In the genomic region with DNA sequence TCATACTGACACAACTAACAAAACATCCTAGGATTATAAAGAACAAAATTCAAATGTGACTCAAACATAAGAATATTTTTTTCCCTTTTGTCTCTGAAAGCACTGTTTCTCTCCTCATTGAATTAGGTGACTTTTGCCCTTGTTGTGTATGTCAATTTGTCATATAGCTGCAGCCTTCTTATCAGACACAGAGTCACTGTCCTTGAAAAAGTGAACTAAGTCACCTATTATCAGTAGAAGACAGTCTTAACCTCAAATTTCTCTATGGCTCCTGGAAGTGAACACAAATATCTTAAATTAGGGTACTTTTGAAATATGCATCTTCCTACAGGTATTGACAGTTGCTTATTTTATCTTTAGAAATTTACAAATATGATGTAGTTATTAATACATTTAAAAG, we compare ENCODE assay signal across 29 cellular contexts.
"Had no signal": no experiment of that assay in that cellular context is flagged by ENCODE, and none has a peak within 500 bp of the region (broad histone marks: within the 10 kb centered on the region; RNA-seq: fewer than 3 reads in every experiment).

No MANE protein-coding gene starts in this region.

- H3K4me3 ChIP-seq: ovary, psoas muscle, right lobe of liver, sigmoid colon, stomach, thoracic aorta, thyroid gland, tibial nerve, upper lobe of left lung had no signal

- H3K27me3 ChIP-seq: neutrophil, ovary, right lobe of liver, sigmoid colon, stomach, thyroid gland, tibial nerve, upper lobe of left lung had no signal

- H3K27ac Mint-ChIP-seq: natural killer cell; nephron; progenitor cell of endocrine pancreas; stimulated activated effector memory CD8-positive, alpha-beta T cell treated with anti-CD3 and anti-CD28 coated beads, Interleukin-12 subunit alpha, Interleukin-12 subunit beta, amount 100 ng/mL, for 72 hours; stimulated activated naive B cell treated with anti-CD40 and anti-IgM and Interleukin-4, amounts not matched to agents 10 μg/mL and 1 μg/mL and 100 μg/mL, for 72 hours; stimulated activated naive CD8-positive, alpha-beta T cell treated with anti-CD3 and anti-CD28 coated beads, Interleukin-15, Interleukin-2, amounts not matched to agents 100 ng/mL and 50 ng/mL, for 24 hours had no signal

- H3K9me3 ChIP-seq: neutrophil, ovary, psoas muscle, right lobe of liver, sigmoid colon, stomach, thoracic aorta, thyroid gland, tibial nerve, upper lobe of left lung had no signal

- H3K27ac ChIP-seq: neutrophil, ovary, parathyroid adenoma, psoas muscle, right lobe of liver, sigmoid colon, stomach, thoracic aorta, thyroid gland, tibial nerve, upper lobe of left lung had no signal

- H3K4me3 Mint-ChIP-seq: naive thymus-derived CD4-positive, alpha-beta T cell; natural killer cell; nephron; neural crest cell; stimulated activated effector memory CD8-positive, alpha-beta T cell treated with anti-CD3 and anti-CD28 coated beads, Interleukin-12 subunit alpha, Interleukin-12 subunit beta, amount 100 ng/mL, for 72 hours; stimulated activated naive B cell treated with anti-CD40 and anti-IgM and Interleukin-4, amounts not matched to agents 10 μg/mL and 1 μg/mL and 100 μg/mL, for 72 hours; stimulated activated naive CD8-positive, alpha-beta T cell treated with anti-CD3 and anti-CD28 coated beads, Interleukin-15, Interleukin-2, amounts not matched to agents 100 ng/mL and 50 ng/mL, for 24 hours had no signal

- H3K36me3 ChIP-seq: neutrophil, ovary, right lobe of liver, sigmoid colon, thoracic aorta, thyroid gland, upper lobe of left lung had no signal

- H3K4me1 Mint-ChIP-seq: naive thymus-derived CD4-positive, alpha-beta T cell; nephron; neural crest cell; stimulated activated naive B cell treated with anti-CD40 and anti-IgM and Interleukin-4, amounts not matched to agents 10 μg/mL and 1 μg/mL and 100 μg/mL, for 72 hours had no signal

- H3K4me1 ChIP-seq: parathyroid adenoma, psoas muscle, right lobe of liver, stomach, thyroid gland, tibial nerve, upper lobe of left lung had no signal

- H3K9me3 Mint-ChIP-seq: natural killer cell, nephron, neural crest cell had no signal

- DNase-seq: naive thymus-derived CD4-positive, alpha-beta T cell; natural killer cell; nucleus accumbens; ovary; posterior cingulate gyrus; psoas muscle; right cardiac atrium; right lobe of liver; sigmoid colon; small intestine; stimulated activated CD4-positive, alpha-beta T cell treated with anti-CD3 and anti-CD28 coated beads, Interleukin-15, amount 100 ng/mL, for 24 hours; stimulated activated CD4-positive, alpha-beta T cell treated with anti-CD3 and anti-CD28 coated beads, Interleukin-2, amount 100 ng/mL, for 24 hours; stimulated activated CD4-positive, alpha-beta T cell treated with anti-CD3 and anti-CD28 coated beads, Interleukin-2, amount 100 ng/mL, for 48 hours; stimulated activated CD4-positive, alpha-beta T cell treated with anti-CD3 and anti-CD28 coated beads, Interleukin-4, amount 100 ng/mL, for 24 hours; stimulated activated naive B cell treated with anti-CD40 and anti-IgM and Interleukin-4, amounts not matched to agents 10 μg/mL and 1 μg/mL and 100 μg/mL, for 72 hours; stimulated activated naive CD4-positive, alpha-beta T cell treated with Interleukin-2 at 50 U/mL for 16 hours; stomach; thyroid gland; trophoblast cell; upper lobe of left lung had no signal

- H3K27me3 Mint-ChIP-seq: naive thymus-derived CD4-positive, alpha-beta T cell; progenitor cell of endocrine pancreas; stimulated activated naive B cell treated with anti-CD40 and anti-IgM and Interleukin-4, amounts not matched to agents 10 μg/mL and 1 μg/mL and 100 μg/mL, for 72 hours; stimulated activated naive CD8-positive, alpha-beta T cell treated with anti-CD3 and anti-CD28 coated beads, Interleukin-15, Interleukin-2, amounts not matched to agents 100 ng/mL and 50 ng/mL, for 24 hours had no signal
